In genomic region chr20:11216451-11217314, GRCh38 we compare ENCODE assay signal across 15 cellular contexts.
A peak's percentile ranks its signal among the peaks of the same experiment; 100 is the strongest.
DNase-seq lines count a peak whose midpoint lies in the region; ATAC-seq and TF ChIP-seq lines count a peak whose summit lies in the region.
"Had no signal": no experiment of that assay in that cellular context is flagged by ENCODE, and none has a peak within 500 bp of the region (broad histone marks: within the 10 kb centered on the region; RNA-seq: fewer than 3 reads in every experiment).

No MANE protein-coding gene starts in this region.

- TF ChIP-seq CTCF in AG10803 (conservative IDR thresholded peaks at IDR 0.05; ENCODE audit: low read length) = no peak
- no peak for TF ChIP-seq CTCF in fibroblast of villous mesenchyme (IDR thresholded peaks at IDR 0.05; ENCODE audit: insufficient read depth, low read depth, low read length)
- no peak for TF ChIP-seq CTCF in neural crest cell (conservative IDR thresholded peaks at IDR 0.05)
- TF ChIP-seq CTCF in endothelial cell (IDR thresholded peaks at IDR 0.05; ENCODE audit: unreplicated experiment) = no peak
- TF ChIP-seq CTCF in BE2C (IDR thresholded peaks at IDR 0.05; ENCODE audit: low read depth, low read length) = no peak

- POLR2A ChIA-PET in HEK293T (lab: Yijun Ruan, JAX) = no interaction called here
- POLR2A ChIA-PET in activated CD8-positive, alpha-beta T cell treated with anti-CD3 and anti-CD28 coated beads, Interleukin-2, amount 10 ng/mL, durations not matched to agents 7 days and 5 days (lab: Charles Lee) = no interaction called here

- H3K9me3 ChIP-seq in BE2C = no peaks in the 10 kb centered on the region
- H3K9me3 ChIP-seq: SJCRH30 had no signal

- H3K36me3 ChIP-seq in BE2C = no peaks in the 10 kb centered on the region
- H3K36me3 ChIP-seq: SJCRH30 had no signal

- H3K4me3 Mint-ChIP-seq in neural crest cell (no peak overlapping the region), endothelial cell (ENCODE audit: unreplicated experiment) (no peak overlapping the region)
- H3K4me3 Mint-ChIP-seq in activated CD8-positive, alpha-beta T cell treated with anti-CD3 and anti-CD28 coated beads, Interleukin-2, amount 10 ng/mL, durations not matched to agents 7 days and 5 days = no peak overlapping the region
- H3K4me3 Mint-ChIP-seq: CD14-positive monocyte had no signal

- no peak for ATAC-seq in activated CD8-positive, alpha-beta T cell treated with anti-CD3 and anti-CD28 coated beads, Interleukin-2, amount 10 ng/mL, durations not matched to agents 7 days and 5 days

- H3K27me3 Mint-ChIP-seq in neural crest cell (ENCODE audit: low read depth) = no peaks in the 10 kb centered on the region
- no peaks in the 10 kb centered on the region for H3K27me3 Mint-ChIP-seq in activated CD8-positive, alpha-beta T cell treated with anti-CD3 and anti-CD28 coated beads, Interleukin-2, amount 10 ng/mL, durations not matched to agents 7 days and 5 days (ENCODE audit: low read depth)
- peaks cover 4% of the 10 kb centered on the region for H3K27me3 Mint-ChIP-seq in endothelial cell (ENCODE audit: unreplicated experiment)

- H3K27ac Mint-ChIP-seq in neural crest cell (ENCODE audit: unreplicated experiment) (peak overlapping the region; percentile 13), endothelial cell (ENCODE audit: unreplicated experiment) (no peak overlapping the region)
- H3K27ac Mint-ChIP-seq in activated CD8-positive, alpha-beta T cell treated with anti-CD3 and anti-CD28 coated beads, Interleukin-2, amount 10 ng/mL, durations not matched to agents 7 days and 5 days = no peak overlapping the region
- H3K27ac Mint-ChIP-seq: CD14-positive monocyte had no signal

- peak; percentile 86 for DNase-seq in AG10803 (ENCODE audit: low read depth)
- DNase-seq in NCI-H226 = peak; percentile 66
- DNase-seq in fibroblast of villous mesenchyme (ENCODE audit: low read depth) = peak; percentile 31
- no peak for DNase-seq in neural crest cell (ENCODE audit: low read depth, low spot score)
- DNase-seq in HEK293T (ENCODE audit: extremely low spot score) = no peak
- no peak for DNase-seq in activated CD8-positive, alpha-beta T cell treated with anti-CD3 and anti-CD28 coated beads, Interleukin-2, amount 10 ng/mL, durations not matched to agents 7 days and 5 days
- DNase-seq in endothelial cell (ENCODE audit: low spot score) = no peak
- DNase-seq in BE2C = no peak
- DNase-seq: activated effector memory CD4-positive, alpha-beta T cell treated with Interleukin-2 at 50 U/mL for 16 hours; cortex of kidney; NCI-H510A treated with DMSO at 0.1 percent for 48 hours; SJCRH30; stimulated activated CD4-positive, alpha-beta T cell treated with anti-CD3 and anti-CD28 coated beads, Interleukin-2, amount 100 ng/mL, for 24 hours; stimulated activated naive CD4-positive, alpha-beta T cell treated with Interleukin-2 at 50 U/mL for 16 hours had no signal

- H3K36me3 Mint-ChIP-seq in neural crest cell (ENCODE audit: low read depth) (no peaks in the 10 kb centered on the region), endothelial cell (ENCODE audit: low read depth, unreplicated experiment) (no peaks in the 10 kb centered on the region)
- H3K36me3 Mint-ChIP-seq in activated CD8-positive, alpha-beta T cell treated with anti-CD3 and anti-CD28 coated beads, Interleukin-2, amount 10 ng/mL, durations not matched to agents 7 days and 5 days (ENCODE audit: low read depth) = no peaks in the 10 kb centered on the region
- H3K36me3 Mint-ChIP-seq: CD14-positive monocyte had no signal

- no peaks in the 10 kb centered on the region for H3K4me1 ChIP-seq in BE2C

- H3K9me3 Mint-ChIP-seq in neural crest cell (no peaks in the 10 kb centered on the region), endothelial cell (ENCODE audit: unreplicated experiment) (no peaks in the 10 kb centered on the region)
- H3K9me3 Mint-ChIP-seq in activated CD8-positive, alpha-beta T cell treated with anti-CD3 and anti-CD28 coated beads, Interleukin-2, amount 10 ng/mL, durations not matched to agents 7 days and 5 days (ENCODE audit: insufficient read depth) = peaks cover 4% of the 10 kb centered on the region
- H3K9me3 Mint-ChIP-seq: CD14-positive monocyte had no signal

- CTCF ChIA-PET in HEK293T (lab: Yijun Ruan, JAX) = interaction anchor here (0.7 to 2.7 kb wide), 2 partner anchors 12 to 520 kb away, joined by 5 to 8 read pairs; no protein-coding TSS in a partner anchor
- CTCF ChIA-PET in activated CD8-positive, alpha-beta T cell treated with anti-CD3 and anti-CD28 coated beads, Interleukin-2, amount 10 ng/mL, durations not matched to agents 7 days and 5 days (lab: Charles Lee) = no interaction called here

- H3K27me3 ChIP-seq in BE2C = 0 out of 2 replicates have a peak, but pooled peaks cover 10% of the 10 kb centered on the region
- H3K27me3 ChIP-seq: SJCRH30 had no signal

- no peak overlapping the region for H3K4me3 ChIP-seq in AG10803 (ENCODE audit: low read length)
- H3K4me3 ChIP-seq in fibroblast of villous mesenchyme (ENCODE audit: low read depth, low read length) = no peak overlapping the region
- no peak overlapping the region for H3K4me3 ChIP-seq in BE2C (ENCODE audit: low read depth, low read length)
- H3K4me3 ChIP-seq: SJCRH30 had no signal

- H3K4me1 Mint-ChIP-seq in neural crest cell = peaks cover 31% of the 10 kb centered on the region
- no peaks in the 10 kb centered on the region for H3K4me1 Mint-ChIP-seq in activated CD8-positive, alpha-beta T cell treated with anti-CD3 and anti-CD28 coated beads, Interleukin-2, amount 10 ng/mL, durations not matched to agents 7 days and 5 days (ENCODE audit: low read depth)
- H3K4me1 Mint-ChIP-seq in endothelial cell (ENCODE audit: unreplicated experiment) = peaks cover 19% of the 10 kb centered on the region

TF ChIP-seq in HEK293T, 16 proteins besides CTCF, POLR2A, EP300 and RAD21:
- no peak for TF ChIP-seq L3MBTL2 (conservative IDR thresholded peaks at IDR 0.05)
- TF ChIP-seq NFRKB (IDR thresholded peaks at IDR 0.05) = no peak
- TF ChIP-seq FOXK2 (IDR thresholded peaks at IDR 0.05) = no peak

Comparison
In these comparisons a context has a peak if more than half of its experiments do, and no peak if none do; other contexts are left out.
1. DNase-seq: peak in AG10803 (single experiment), NCI-H226 (single experiment) and fibroblast of villous mesenchyme (single experiment); none in neural crest cell (single experiment), HEK293T (single experiment), activated CD8-positive, alpha-beta T cell treated with anti-CD3 and anti-CD28 coated beads, Interleukin-2, amount 10 ng/mL, durations not matched to agents 7 days and 5 days (single experiment), endothelial cell (single experiment) and BE2C (single experiment).